ENCODE assay signal across 8 cellular contexts in the genomic region with DNA sequence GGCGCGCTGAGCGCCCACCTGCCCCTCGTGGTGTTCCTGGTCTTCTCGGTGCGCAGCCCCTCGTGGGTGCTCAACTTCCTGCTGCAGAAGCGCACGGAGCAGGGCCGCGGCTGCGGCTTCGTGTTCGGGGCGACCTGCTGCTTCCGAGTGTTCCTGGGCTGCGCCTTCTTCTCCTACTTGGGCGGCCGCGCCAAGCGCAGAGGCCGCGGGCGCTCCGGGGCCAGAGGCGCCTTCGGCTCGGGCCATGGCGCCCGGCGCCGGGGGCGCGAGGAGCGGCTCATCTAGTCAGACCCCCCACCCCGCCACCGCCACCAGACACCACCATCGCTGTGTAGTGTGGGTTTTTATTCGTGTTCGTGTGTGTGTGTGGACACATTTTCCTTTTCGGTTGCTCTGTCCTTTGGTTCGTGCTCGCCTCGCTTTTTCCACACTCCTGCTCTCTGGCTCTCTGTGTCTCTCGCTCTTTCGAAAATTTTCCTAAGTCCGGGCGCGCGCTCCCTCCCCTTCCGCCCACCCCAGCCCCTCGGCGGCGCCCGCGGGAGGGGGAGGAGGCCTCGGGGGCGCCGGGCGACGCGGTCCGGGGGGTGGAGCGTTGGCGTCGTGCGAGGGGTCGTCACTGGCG. TPM values are rescaled to one million over a fixed set of nuclear protein-coding genes. Genes with fewer than 3 reads are reported as not detected.
DNase-seq lines count a peak whose midpoint lies in the region; ATAC-seq and TF ChIP-seq lines count a peak whose summit lies in the region.

No MANE protein-coding gene starts in this region.

- peak overlapping the region; percentile 87 for H2BK5ac ChIP-seq in neuronal stem cell (ENCODE audit: low read length)

- peak overlapping the region; percentile 99 for H3K18ac ChIP-seq in neuronal stem cell (ENCODE audit: low read length)

- H3K9ac ChIP-seq in neuronal stem cell (ENCODE audit: low read depth, low read length, poor library complexity) (peak overlapping the region; percentile 97), subcutaneous abdominal adipose tissue (ENCODE audit: low read length in 5 of 5) (peak overlapping the region in 4 of 5 donors; percentile 51 to 73 (median 62))

- peak overlapping the region; percentile 86 for H3K4me2 ChIP-seq in neuronal stem cell (ENCODE audit: insufficient read depth, low read length, poor library complexity, severe bottlenecking)

- WGBS in neuronal stem cell (ENCODE audit: extremely low coverage in 2 of 2, insufficient read length in 2 of 2, insufficient replicate concordance in 1 of 2), 2 donors: no CpG with 5 or more reads among the region's 69 CpGs

- peak overlapping the region; percentile 82 for H3K14ac ChIP-seq in neuronal stem cell (ENCODE audit: low read length)

- no peak overlapping the region for H4K91ac ChIP-seq in neuronal stem cell (ENCODE audit: low read depth, low read length, poor library complexity)

- peak overlapping the region; percentile 96 for H2BK120ac ChIP-seq in neuronal stem cell (ENCODE audit: low read depth, low read length)

- H3K27me3 ChIP-seq in SJCRH30: no peaks in the 10 kb centered on the region
- no peaks in the 10 kb centered on the region for H3K27me3 ChIP-seq in neuronal stem cell (ENCODE audit: control insufficient read depth in 3 of 3, insufficient read depth in 3 of 3, low read depth in 1 of 3, low read length in 3 of 3)
- H3K27me3 ChIP-seq in subcutaneous abdominal adipose tissue (ENCODE audit: control insufficient read depth in 5 of 5, insufficient read depth in 4 of 5, low read length in 5 of 5): no peaks in the 10 kb centered on the region

- peak overlapping the region; percentile 53 for H3K27ac ChIP-seq in SJCRH30
- H3K27ac ChIP-seq in neuronal stem cell (replicated peaks; ENCODE audit: low read length): peak overlapping the region; percentile 97
- peak overlapping the region; percentile 83 for H3K27ac ChIP-seq in subcutaneous abdominal adipose tissue (ENCODE audit: low read depth, low read length)

- peak overlapping the region; percentile 90 for H2AFZ ChIP-seq in neuronal stem cell (ENCODE audit: low read length)

- in situ Hi-C loops in KBM-7 (cut with MboI; ENCODE audit: low pct_unique_long_range_greater_than_20kb, low sequenced_read_pairs): no loop called here

- H3K4me1 ChIP-seq in SJCRH30 (peaks cover 21% of the 10 kb centered on the region), neuronal stem cell (ENCODE audit: control insufficient read depth in 2 of 2, insufficient read depth in 1 of 2, low read depth in 1 of 2, low read length in 2 of 2) (peaks cover 9 to 27% of the 10 kb centered on the region in 2 donors), subcutaneous abdominal adipose tissue (ENCODE audit: control insufficient read depth in 5 of 5, insufficient read depth in 5 of 5, low read length in 5 of 5) (peaks cover 8 to 43% (median 37%) of the 10 kb centered on the region in 5 donors)

- H3K23ac ChIP-seq in neuronal stem cell (ENCODE audit: low read depth, low read length, poor library complexity): peak overlapping the region; percentile 91

- no peak for DNase-seq in AG09309 (ENCODE audit: low read depth)
- DNase-seq in KBM-7: peak; percentile 77
- DNase-seq in SJCRH30: peak; percentile 90 to 92
- DNase-seq in activated naive CD4-positive, alpha-beta T cell (lab: John Stamatoyannopoulos, UW): peak; percentile 49 to 76 (median 52)
- DNase-seq in foreskin melanocyte: peak; percentile 74
- no peak for DNase-seq in neuronal stem cell (ENCODE audit: low spot score)

- H3K4me3 ChIP-seq in AG09309 (ENCODE audit: control insufficient read depth, low read depth, low read length) (peak overlapping the region; percentile 64), SJCRH30 (peak overlapping the region; percentile 97), neuronal stem cell (ENCODE audit: low read length in 2 of 2) (peak overlapping the region; percentile 89 to 93), subcutaneous abdominal adipose tissue (ENCODE audit: low read depth in 1 of 5, low read length in 5 of 5) (peak overlapping the region; percentile 71 to 83 (median 78))

- peaks cover 8% of the 10 kb centered on the region for H3K79me1 ChIP-seq in neuronal stem cell (ENCODE audit: low read depth, low read length)

- H2BK15ac ChIP-seq in neuronal stem cell (ENCODE audit: low read length): peak overlapping the region; percentile 100

- TF ChIP-seq CTCF in AG09309 (IDR thresholded peaks at IDR 0.05; ENCODE audit: control insufficient read depth, insufficient read depth, low read depth, low read length, missing control alignments): no peak

- H3K36me3 ChIP-seq in SJCRH30 (peaks cover 28% of the 10 kb centered on the region), neuronal stem cell (replicated peaks in 1 of 2; ENCODE audit: control insufficient read depth in 2 of 2, insufficient read depth in 2 of 2, low read length in 2 of 2) (peaks cover 0 to 22% of the 10 kb centered on the region in 2 donors), subcutaneous abdominal adipose tissue (ENCODE audit: control insufficient read depth in 5 of 5, insufficient read depth in 5 of 5, low read length in 5 of 5) (no peaks in the 10 kb centered on the region)

- H2BK12ac ChIP-seq in neuronal stem cell (ENCODE audit: low read length): peak overlapping the region; percentile 73

- H3K9me3 ChIP-seq in SJCRH30 (replicated peaks) (no peaks in the 10 kb centered on the region), neuronal stem cell (replicated peaks in 1 of 2; ENCODE audit: control insufficient read depth in 2 of 2, insufficient read depth in 1 of 2, low read depth in 1 of 2, low read length in 2 of 2) (peaks cover 0 to 6% of the 10 kb centered on the region in 2 donors), subcutaneous abdominal adipose tissue (ENCODE audit: control insufficient read depth in 5 of 5, low read length in 5 of 5) (no peaks in the 10 kb centered on the region)

- peak overlapping the region; percentile 82 for H4K8ac ChIP-seq in neuronal stem cell (ENCODE audit: low read depth, low read length)

- H3K4ac ChIP-seq in neuronal stem cell (ENCODE audit: low read length): no peak overlapping the region

- H2AK5ac ChIP-seq in neuronal stem cell (ENCODE audit: low read depth, low read length): peak overlapping the region; percentile 90

- peak; percentile 36 for ATAC-seq in GM19324 (IDR thresholded peaks at IDR 0.05; ENCODE audit: low FRiP score, unreplicated experiment)

RNA-seq across cellular contexts. Expression of a gene that starts 38.0 kb away (rescaled TPM):
- total RNA-seq in SJCRH30 (2014; rRNA removed; shearing (Covaris generic)): 2,094 and 2,122 TPM in 2 replicates
- polyA plus RNA-seq in neuronal stem cell (2013, experiment 1 of 2): 1,720 TPM
- polyA plus RNA-seq in neuronal stem cell (2013, experiment 2 of 2): 1,692 TPM

RNA-seq across cellular contexts. Expression of a gene that starts 39.9 kb away (rescaled TPM):
- total RNA-seq in SJCRH30 (2014; rRNA removed; shearing (Covaris generic)): not detected in 2 replicates
- 1.7 TPM for polyA plus RNA-seq in neuronal stem cell (2013, experiment 1 of 2)
- 1.9 TPM for polyA plus RNA-seq in neuronal stem cell (2013, experiment 2 of 2)

Comparison
In these comparisons a context has a peak if more than half of its experiments do, and no peak if none do; other contexts are left out.
1. DNase-seq: peak in KBM-7 (single experiment), SJCRH30 (2 of 2), activated naive CD4-positive, alpha-beta T cell (4 of 4) and foreskin melanocyte (single experiment); none in AG09309 (single experiment) and neuronal stem cell (single experiment).
2. Peak in every context shown above with its lines, with median percentiles within 50 percentile points of each other: H3K4me3 ChIP-seq and H3K27ac ChIP-seq.